11 cellular contexts compared by ENCODE assay signal in genomic region chr12:109951136-109951535, GRCh38. TPM values are rescaled to one million over a fixed set of nuclear protein-coding genes. Genes with fewer than 3 reads are reported as not detected.
DNase-seq lines count a peak whose midpoint lies in the region; ATAC-seq and TF ChIP-seq lines count a peak whose summit lies in the region.
"Had no signal": no experiment of that assay in that cellular context is flagged by ENCODE, and none has a peak within 500 bp of the region (broad histone marks: within the 10 kb centered on the region; RNA-seq: fewer than 3 reads in every experiment).

No MANE protein-coding gene starts in this region.

- H3K9ac ChIP-seq in adipocyte (ENCODE audit: low read length), result peak overlapping the region; percentile 73

- no peaks in the 10 kb centered on the region for H3K9me3 Mint-ChIP-seq in stimulated activated effector memory CD8-positive, alpha-beta T cell treated with anti-CD3 and anti-CD28 coated beads, Interleukin-12 subunit alpha, Interleukin-12 subunit beta, amount 100 ng/mL, for 72 hours
- H3K9me3 Mint-ChIP-seq: central memory CD8-positive, alpha-beta T cell had no signal

- no peak for TF ChIP-seq EP300 in gastroesophageal sphincter (IDR thresholded peaks at IDR 0.05)

- no peaks in the 10 kb centered on the region for H3K27me3 ChIP-seq in adipocyte (replicated peaks; ENCODE audit: control insufficient read depth, insufficient read depth, low read length)
- no peaks in the 10 kb centered on the region for H3K27me3 ChIP-seq in gastroesophageal sphincter

- H3K36me3 ChIP-seq in adipocyte (ENCODE audit: control insufficient read depth, insufficient read depth, low read length, severe bottlenecking) (peaks cover 43% of the 10 kb centered on the region), gastroesophageal sphincter (peaks cover 0 to 79% of the 10 kb centered on the region in 2 donors)

- peak; percentile 95 for DNase-seq in HCEC 1CT
- peak; percentile 84 for DNase-seq in adipocyte (ENCODE audit: low read depth)
- no peak for DNase-seq in stimulated activated effector memory CD8-positive, alpha-beta T cell treated with anti-CD3 and anti-CD28 coated beads, Interleukin-12 subunit alpha, Interleukin-12 subunit beta, amount 100 ng/mL, for 72 hours (ENCODE audit: low spot score in 2 of 2)
- no peak for DNase-seq in MV-4-11 (lab: John Stamatoyannopoulos, UW)
- no peak for DNase-seq in cerebellum (ENCODE audit: low spot score)
- DNase-seq: activated CD8-positive, alpha-beta T cell treated with anti-CD3 and anti-CD28 coated beads, Interleukin-2, amount 10 ng/mL, durations not matched to agents 7 days and 5 days; stimulated activated CD4-positive, alpha-beta T cell treated with anti-CD3 and anti-CD28 coated beads, Interleukin-15, amount 100 ng/mL, for 24 hours had no signal

- TF ChIP-seq POLR2A in gastroesophageal sphincter (IDR thresholded peaks at IDR 0.05), result no peak

- TF ChIP-seq CTCF in gastroesophageal sphincter (IDR thresholded peaks at IDR 0.05), result no peak

- peak overlapping the region; percentile 5 to 80 (median 74) for H3K27ac ChIP-seq in gastroesophageal sphincter

- 17 to 30% methylated on average over 5 of the region's 5 CpGs for WGBS in gastroesophageal sphincter (ENCODE audit: low coverage in 1 of 2), 2 donors

- ATAC-seq in gastroesophageal sphincter, result peak; percentile 35
- no peak for ATAC-seq in stimulated activated effector memory CD8-positive, alpha-beta T cell treated with anti-CD3 and anti-CD28 coated beads, Interleukin-12 subunit alpha, Interleukin-12 subunit beta, amount 100 ng/mL, for 72 hours
- ATAC-seq in GM18502 (IDR thresholded peaks at IDR 0.05; ENCODE audit: poor library complexity, unreplicated experiment), result no peak
- no peak for ATAC-seq in HG03571 (IDR thresholded peaks at IDR 0.05; ENCODE audit: unreplicated experiment)
- ATAC-seq: activated CD8-positive, alpha-beta T cell treated with anti-CD3 and anti-CD28 coated beads, Interleukin-2, amount 10 ng/mL, durations not matched to agents 7 days and 5 days had no signal

- H3K27ac Mint-ChIP-seq in stimulated activated effector memory CD8-positive, alpha-beta T cell treated with anti-CD3 and anti-CD28 coated beads, Interleukin-12 subunit alpha, Interleukin-12 subunit beta, amount 100 ng/mL, for 72 hours, result peak overlapping the region; percentile 23
- H3K27ac Mint-ChIP-seq: activated CD8-positive, alpha-beta T cell treated with anti-CD3 and anti-CD28 coated beads, Interleukin-2, amount 10 ng/mL, durations not matched to agents 7 days and 5 days had no signal

- peaks cover 36% of the 10 kb centered on the region for H3K4me1 Mint-ChIP-seq in stimulated activated effector memory CD8-positive, alpha-beta T cell treated with anti-CD3 and anti-CD28 coated beads, Interleukin-12 subunit alpha, Interleukin-12 subunit beta, amount 100 ng/mL, for 72 hours

- H3K4me3 ChIP-seq in adipocyte (ENCODE audit: low read length) (peak overlapping the region; percentile 49), gastroesophageal sphincter (no peak overlapping the region)

- H3K9me3 ChIP-seq in adipocyte (ENCODE audit: control insufficient read depth, low read length) (no peaks in the 10 kb centered on the region), gastroesophageal sphincter (no peaks in the 10 kb centered on the region)

- H3K4me1 ChIP-seq in adipocyte (ENCODE audit: control insufficient read depth, insufficient read depth, low read length) (peaks cover 65% of the 10 kb centered on the region), gastroesophageal sphincter (peaks cover 15 to 74% (median 30%) of the 10 kb centered on the region in 3 donors)

- peaks cover 98% of the 10 kb centered on the region for H3K36me3 Mint-ChIP-seq in stimulated activated effector memory CD8-positive, alpha-beta T cell treated with anti-CD3 and anti-CD28 coated beads, Interleukin-12 subunit alpha, Interleukin-12 subunit beta, amount 100 ng/mL, for 72 hours

- no peak overlapping the region for H3K4me3 Mint-ChIP-seq in stimulated activated effector memory CD8-positive, alpha-beta T cell treated with anti-CD3 and anti-CD28 coated beads, Interleukin-12 subunit alpha, Interleukin-12 subunit beta, amount 100 ng/mL, for 72 hours
- H3K4me3 Mint-ChIP-seq: activated CD8-positive, alpha-beta T cell treated with anti-CD3 and anti-CD28 coated beads, Interleukin-2, amount 10 ng/mL, durations not matched to agents 7 days and 5 days; central memory CD8-positive, alpha-beta T cell had no signal

RNA-seq across cellular contexts. Expression of gene GIT2, which starts 45.0 kb away (rescaled TPM):
- total RNA-seq in gastroesophageal sphincter, result 10 to 100 TPM; 36.8 to 52.8 (median 42.3) TPM
- total RNA-seq in cerebellum, result 63.5 TPM

RNA-seq across cellular contexts. Expression of gene ANKRD13A, which starts 48.1 kb away (rescaled TPM):
- total RNA-seq in gastroesophageal sphincter (100 to 1,000 TPM; 141 to 182 (median 153) TPM), cerebellum (45.3 TPM)

RNA-seq across cellular contexts. Expression of gene TCHP, which starts 51.1 kb away (rescaled TPM):
- total RNA-seq in gastroesophageal sphincter (10 to 100 TPM; 12.4 to 29.4 (median 17.6) TPM), cerebellum (10.6 TPM)

Comparison
In these comparisons a context has a peak if more than half of its experiments do, and no peak if none do; other contexts are left out.
1. DNase-seq: peak in HCEC 1CT (single experiment) and adipocyte (single experiment); none in stimulated activated effector memory CD8-positive, alpha-beta T cell treated with anti-CD3 and anti-CD28 coated beads, Interleukin-12 subunit alpha, Interleukin-12 subunit beta, amount 100 ng/mL, for 72 hours (0 of 2), MV-4-11 (single experiment) and cerebellum (single experiment).